In the genomic region with DNA sequence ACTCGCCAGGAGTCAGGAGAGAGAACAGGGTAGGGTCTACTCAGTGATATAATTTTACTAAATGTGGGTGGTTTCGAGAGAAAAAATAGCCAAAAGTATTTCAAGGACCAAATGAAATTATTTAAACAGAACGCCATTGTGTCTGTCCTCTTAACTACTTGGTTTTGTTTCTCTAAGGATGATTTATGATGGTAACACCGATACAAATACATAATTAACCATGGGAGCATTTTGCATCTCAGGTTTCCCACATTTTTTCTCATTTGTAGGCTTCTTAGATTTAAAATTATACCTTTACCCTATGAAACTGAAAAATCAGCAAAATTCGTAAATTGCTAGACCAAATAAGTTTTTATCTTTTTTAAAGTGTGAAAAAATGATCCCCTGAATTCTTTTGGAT, we compare ENCODE assay signal across 32 cellular contexts.
DNase-seq lines count a peak whose midpoint lies in the region; TF ChIP-seq lines count a peak whose summit lies in the region.
"Had no signal": no experiment of that assay in that cellular context is flagged by ENCODE, and none has a peak within 500 bp of the region (broad histone marks: within the 10 kb centered on the region; RNA-seq: fewer than 3 reads in every experiment).

No MANE protein-coding gene starts in this region.

- H3K4me2 ChIP-seq in BLaER1 treated with 17β-estradiol and CSF1 and Interleukin-3, amounts not matched to agents 10 nM and 100 nM, result peak overlapping the region; percentile 60 to 76 (median 73); a peak in 21 of 22 replicates
- peak overlapping the region; percentile 69 for H3K4me2 ChIP-seq in neural progenitor cell
- H3K4me2 ChIP-seq: KMS-11, PC-9 had no signal

- H3K4me3 ChIP-seq in BLaER1 treated with 17β-estradiol and CSF1 and Interleukin-3, amounts not matched to agents 10 nM and 100 nM, result no peak overlapping the region
- no peak overlapping the region for H3K4me3 ChIP-seq in HUES6 (ENCODE audit: low read depth, low read length)
- H3K4me3 ChIP-seq in neural progenitor cell, result peak overlapping the region; percentile 20
- H3K4me3 ChIP-seq: adrenal gland, left lung, PC-9, psoas muscle, sigmoid colon, tibial artery had no signal

- no peak for TF ChIP-seq CTCF in neural progenitor cell (IDR thresholded peaks at IDR 0.05)
- TF ChIP-seq CTCF in osteocyte (IDR thresholded peaks at IDR 0.05), result no peak

- peak; percentile 19 for DNase-seq in NCI-H748 treated with DMSO at 0.1 percent for 48 hours (lab: John Stamatoyannopoulos, UW)
- DNase-seq in neural progenitor cell (ENCODE audit: low spot score), result no peak
- DNase-seq in activated T-helper 2 cell treated with anti-CD3 and anti-CD28 coated beads, Interferon-gamma antibody, Interleukin-2, Interleukin-4, amounts not matched to agents 10 μg/mL and 5 μg/mL and 100 μg/mL, durations not matched to agents 14 hours and 24 hours and 36 hours (ENCODE audit: low spot score), result no peak
- DNase-seq in KG1 (lab: John Stamatoyannopoulos, UW), result no peak
- DNase-seq in osteocyte (ENCODE audit: extremely low spot score, unreplicated experiment), result no peak
- DNase-seq: activated CD4-positive, alpha-beta memory T cell treated with anti-CD3 and anti-CD28 coated beads, Interleukin-2, amount 10 ng/mL, durations not matched to agents 7 days and 5 days; activated CD4-positive, alpha-beta T cell treated with anti-CD3 and anti-CD28 coated beads for 1 hour; activated CD8-positive, alpha-beta memory T cell treated with anti-CD3 and anti-CD28 coated beads, Interleukin-2, amount 50 U/mL, for 4 hours; activated naive CD4-positive, alpha-beta T cell treated with anti-CD3 and anti-CD28 coated beads, Interleukin-2, amount 10 ng/mL, durations not matched to agents 7 days and 5 days; adrenal gland; C1 segment of cervical spinal cord; Caco-2; central memory CD4-positive, alpha-beta T cell; cortex of kidney; DMS79; effector memory CD8-positive, alpha-beta T cell; erythroblast; GF-D8; HFFc6; left lung; MM.1S; NCI-H1105 treated with DMSO at 0.1 percent for 48 hours; NK-92 treated with Interleukin-12 subunit alpha and Interleukin-12 subunit beta, amount 100 ng/mL, for 24 hours; PC-9; psoas muscle; sigmoid colon; stimulated activated CD4-positive, alpha-beta T cell treated with anti-CD3 and anti-CD28 coated beads, Interleukin-4, amount 100 ng/mL, for 24 hours; tibial artery had no signal

- H4K20me1 ChIP-seq in BLaER1 treated with 17β-estradiol and CSF1 and Interleukin-3, amounts not matched to agents 10 nM and 100 nM, result no peaks in the 10 kb centered on the region
- no peaks in the 10 kb centered on the region for H4K20me1 ChIP-seq in neural progenitor cell (ENCODE audit: low read depth)

- peaks cover 0 to 10% (median 5%) of the 10 kb centered on the region in 11 experiments; a peak in 9 of 22 replicates for H3K9me3 ChIP-seq in BLaER1 treated with 17β-estradiol and CSF1 and Interleukin-3, amounts not matched to agents 10 nM and 100 nM (replicated peaks in 1 of 11)
- no peaks in the 10 kb centered on the region for H3K9me3 ChIP-seq in HUES6 (ENCODE audit: control insufficient read depth, insufficient read depth, low read depth, low read length)
- no peaks in the 10 kb centered on the region for H3K9me3 ChIP-seq in neural progenitor cell (ENCODE audit: low read depth)
- H3K9me3 ChIP-seq: adrenal gland, Caco-2, left lung, psoas muscle, sigmoid colon, tibial artery had no signal

- H3K4me1 Mint-ChIP-seq in neural progenitor cell, result peaks cover 49% of the 10 kb centered on the region
- no peaks in the 10 kb centered on the region for H3K4me1 Mint-ChIP-seq in activated T-helper 2 cell treated with anti-CD3 and anti-CD28 coated beads, Interferon-gamma antibody, Interleukin-2, Interleukin-4, amounts not matched to agents 10 μg/mL and 5 μg/mL and 100 μg/mL, durations not matched to agents 14 hours and 24 hours and 36 hours (ENCODE audit: low read depth)
- peaks cover 27% of the 10 kb centered on the region for H3K4me1 Mint-ChIP-seq in osteocyte (ENCODE audit: unreplicated experiment)
- H3K4me1 Mint-ChIP-seq: activated CD4-positive, alpha-beta memory T cell treated with anti-CD3 and anti-CD28 coated beads, Interleukin-2, amount 10 ng/mL, durations not matched to agents 7 days and 5 days; activated naive CD4-positive, alpha-beta T cell treated with anti-CD3 and anti-CD28 coated beads, Interleukin-2, amount 10 ng/mL, durations not matched to agents 7 days and 5 days; memory B cell had no signal

- H3K4me1 ChIP-seq in BLaER1 treated with 17β-estradiol and CSF1 and Interleukin-3, amounts not matched to agents 10 nM and 100 nM, result peaks cover 41 to 53% (median 44%) of the 10 kb centered on the region in 10 experiments
- H3K4me1 ChIP-seq in HUES6 (ENCODE audit: control insufficient read depth, insufficient read depth, low read length), result peaks cover 25% of the 10 kb centered on the region
- peaks cover 58% of the 10 kb centered on the region for H3K4me1 ChIP-seq in neural progenitor cell
- H3K4me1 ChIP-seq: adrenal gland, left lung, psoas muscle, sigmoid colon, tibial artery had no signal

- intact Hi-C loops in activated T-helper 2 cell treated with anti-CD3 and anti-CD28 coated beads, Interferon-gamma antibody, Interleukin-2, Interleukin-4, amounts not matched to agents 10 μg/mL and 5 μg/mL and 100 μg/mL, durations not matched to agents 14 hours and 24 hours and 36 hours (cut with micrococcal nuclease), result no loop called here

- H3K27me3 Mint-ChIP-seq in neural progenitor cell (ENCODE audit: insufficient read depth, low read depth), result peaks cover 2% of the 10 kb centered on the region
- H3K27me3 Mint-ChIP-seq in activated T-helper 2 cell treated with anti-CD3 and anti-CD28 coated beads, Interferon-gamma antibody, Interleukin-2, Interleukin-4, amounts not matched to agents 10 μg/mL and 5 μg/mL and 100 μg/mL, durations not matched to agents 14 hours and 24 hours and 36 hours (ENCODE audit: low read depth), result peaks cover 12% of the 10 kb centered on the region
- no peaks in the 10 kb centered on the region for H3K27me3 Mint-ChIP-seq in osteocyte (ENCODE audit: unreplicated experiment)
- H3K27me3 Mint-ChIP-seq: activated naive CD4-positive, alpha-beta T cell treated with anti-CD3 and anti-CD28 coated beads, Interleukin-2, amount 10 ng/mL, durations not matched to agents 7 days and 5 days had no signal

- H3K4me3 Mint-ChIP-seq in neural progenitor cell (peak overlapping the region; percentile 46), osteocyte (ENCODE audit: unreplicated experiment) (no peak overlapping the region)
- no peak overlapping the region for H3K4me3 Mint-ChIP-seq in activated T-helper 2 cell treated with anti-CD3 and anti-CD28 coated beads, Interferon-gamma antibody, Interleukin-2, Interleukin-4, amounts not matched to agents 10 μg/mL and 5 μg/mL and 100 μg/mL, durations not matched to agents 14 hours and 24 hours and 36 hours (ENCODE audit: low read depth)
- H3K4me3 Mint-ChIP-seq: activated CD4-positive, alpha-beta memory T cell treated with anti-CD3 and anti-CD28 coated beads, Interleukin-2, amount 10 ng/mL, durations not matched to agents 7 days and 5 days; activated naive CD4-positive, alpha-beta T cell treated with anti-CD3 and anti-CD28 coated beads, Interleukin-2, amount 10 ng/mL, durations not matched to agents 7 days and 5 days; effector memory CD8-positive, alpha-beta T cell; HFFc6; memory B cell had no signal

- H3K27ac Mint-ChIP-seq in neural progenitor cell (peak overlapping the region; percentile 44), osteocyte (ENCODE audit: unreplicated experiment) (no peak overlapping the region)
- no peak overlapping the region for H3K27ac Mint-ChIP-seq in activated T-helper 2 cell treated with anti-CD3 and anti-CD28 coated beads, Interferon-gamma antibody, Interleukin-2, Interleukin-4, amounts not matched to agents 10 μg/mL and 5 μg/mL and 100 μg/mL, durations not matched to agents 14 hours and 24 hours and 36 hours
- H3K27ac Mint-ChIP-seq: activated CD4-positive, alpha-beta memory T cell treated with anti-CD3 and anti-CD28 coated beads, Interleukin-2, amount 10 ng/mL, durations not matched to agents 7 days and 5 days; activated naive CD4-positive, alpha-beta T cell treated with anti-CD3 and anti-CD28 coated beads, Interleukin-2, amount 10 ng/mL, durations not matched to agents 7 days and 5 days; effector memory CD8-positive, alpha-beta T cell; HFFc6; memory B cell had no signal

- H2AFZ ChIP-seq in neural progenitor cell (replicated peaks), result no peak overlapping the region
- H2AFZ ChIP-seq: PC-9 had no signal

- peak overlapping the region in 9 of 11 experiments; percentile 63 to 83 (median 71); a peak in 15 of 22 replicates for H3K27ac ChIP-seq in BLaER1 treated with 17β-estradiol and CSF1 and Interleukin-3, amounts not matched to agents 10 nM and 100 nM
- H3K27ac ChIP-seq in HUES6 (ENCODE audit: low read depth, low read length) (peak overlapping the region; percentile 41; the same call in 1 of the 2 replicates), neural progenitor cell (peak overlapping the region; percentile 68)
- H3K27ac ChIP-seq: adrenal gland, KMS-11, left lung, PC-9, psoas muscle, sigmoid colon, tibial artery had no signal

- no peaks in the 10 kb centered on the region for H3K79me2 ChIP-seq in neural progenitor cell (ENCODE audit: low read depth)

- no peaks in the 10 kb centered on the region for H3K27me3 ChIP-seq in BLaER1 treated with 17β-estradiol and CSF1 and Interleukin-3, amounts not matched to agents 10 nM and 100 nM
- H3K27me3 ChIP-seq in HUES6 (ENCODE audit: control insufficient read depth, insufficient read depth, low read length) (no peaks in the 10 kb centered on the region), neural progenitor cell (no peaks in the 10 kb centered on the region)
- H3K27me3 ChIP-seq: adrenal gland, left lung, sigmoid colon, tibial artery had no signal

- H3K9me3 Mint-ChIP-seq in neural progenitor cell (no peaks in the 10 kb centered on the region), osteocyte (ENCODE audit: unreplicated experiment) (no peaks in the 10 kb centered on the region)
- no peaks in the 10 kb centered on the region for H3K9me3 Mint-ChIP-seq in activated T-helper 2 cell treated with anti-CD3 and anti-CD28 coated beads, Interferon-gamma antibody, Interleukin-2, Interleukin-4, amounts not matched to agents 10 μg/mL and 5 μg/mL and 100 μg/mL, durations not matched to agents 14 hours and 24 hours and 36 hours
- H3K9me3 Mint-ChIP-seq: activated CD4-positive, alpha-beta memory T cell treated with anti-CD3 and anti-CD28 coated beads, Interleukin-2, amount 10 ng/mL, durations not matched to agents 7 days and 5 days; activated naive CD4-positive, alpha-beta T cell treated with anti-CD3 and anti-CD28 coated beads, Interleukin-2, amount 10 ng/mL, durations not matched to agents 7 days and 5 days; effector memory CD8-positive, alpha-beta T cell; HFFc6; memory B cell had no signal

- no peaks in the 10 kb centered on the region for H3K36me3 ChIP-seq in BLaER1 treated with 17β-estradiol and CSF1 and Interleukin-3, amounts not matched to agents 10 nM and 100 nM
- H3K36me3 ChIP-seq in HUES6 (ENCODE audit: control insufficient read depth, insufficient read depth, low read length), result no peaks in the 10 kb centered on the region
- no peaks in the 10 kb centered on the region for H3K36me3 ChIP-seq in neural progenitor cell
- H3K36me3 ChIP-seq: adrenal gland, left lung, sigmoid colon, tibial artery had no signal

- H3K36me3 Mint-ChIP-seq in neural progenitor cell, result no peaks in the 10 kb centered on the region
- no peaks in the 10 kb centered on the region for H3K36me3 Mint-ChIP-seq in activated T-helper 2 cell treated with anti-CD3 and anti-CD28 coated beads, Interferon-gamma antibody, Interleukin-2, Interleukin-4, amounts not matched to agents 10 μg/mL and 5 μg/mL and 100 μg/mL, durations not matched to agents 14 hours and 24 hours and 36 hours (ENCODE audit: low read depth)
- peaks cover 1% of the 10 kb centered on the region for H3K36me3 Mint-ChIP-seq in osteocyte (ENCODE audit: unreplicated experiment)
- H3K36me3 Mint-ChIP-seq: activated naive CD4-positive, alpha-beta T cell treated with anti-CD3 and anti-CD28 coated beads, Interleukin-2, amount 10 ng/mL, durations not matched to agents 7 days and 5 days; memory B cell had no signal

- peak overlapping the region in 2 of 11 experiments; percentile 15 to 26; a peak in 1 of 22 replicates for H3K9ac ChIP-seq in BLaER1 treated with 17β-estradiol and CSF1 and Interleukin-3, amounts not matched to agents 10 nM and 100 nM
- H3K9ac ChIP-seq in HUES6 (ENCODE audit: low read length) (no peak overlapping the region), neural progenitor cell (no peak overlapping the region)
- H3K9ac ChIP-seq: KMS-11 had no signal

- peaks cover 36% of the 10 kb centered on the region for H3F3A ChIP-seq in neural progenitor cell (ENCODE audit: low read depth)
